In genomic region chrX:20718592-20718991, GRCh38 we compare ENCODE assay signal across 18 cellular contexts.
"Had no signal": no experiment of that assay in that cellular context is flagged by ENCODE, and none has a peak within 500 bp of the region (broad histone marks: within the 10 kb centered on the region; RNA-seq: fewer than 3 reads in every experiment).

No MANE protein-coding gene starts in this region.

- H3K9me3 Mint-ChIP-seq: activated naive CD4-positive, alpha-beta T cell treated with anti-CD3 and anti-CD28 coated beads, Interleukin-2, amount 50 U/mL, for 72 hours; central memory CD8-positive, alpha-beta T cell had no signal

- H3K27ac Mint-ChIP-seq: dendritic cell treated with granulocyte-macrophage colony-stimulating factor and Interleukin-4, amounts not matched to agents 40 ng/mL and 50 ng/mL, for 4 days; endodermal cell had no signal

- H3K4me1 ChIP-seq: body of pancreas, stomach, tibial artery, uterus had no signal

- DNase-seq: activated T-cell treated with anti-CD3 and anti-CD28 coated beads, Interleukin-2, amount 50 U/mL, for 1 hour; amniotic stem cell; body of pancreas; endodermal cell; glutamatergic neuron; left ventricle myocardium superior; mesendoderm; posterior cingulate gyrus; right cardiac atrium; small intestine; stomach; T-helper 2 cell; tibial artery; uterus had no signal

- H3K9me3 ChIP-seq: body of pancreas, stomach, tibial artery, uterus had no signal

- H3K27me3 Mint-ChIP-seq: central memory CD8-positive, alpha-beta T cell; dendritic cell treated with granulocyte-macrophage colony-stimulating factor and Interleukin-4, amounts not matched to agents 40 ng/mL and 50 ng/mL, for 4 days had no signal

- H3K4me3 ChIP-seq: body of pancreas, stomach, tibial artery, uterus had no signal

- H3K27ac ChIP-seq: body of pancreas, stomach, tibial artery, uterus had no signal

- H3K36me3 ChIP-seq: stomach, tibial artery, uterus had no signal

- H3K4me3 Mint-ChIP-seq: central memory CD8-positive, alpha-beta T cell; dendritic cell treated with granulocyte-macrophage colony-stimulating factor and Interleukin-4, amounts not matched to agents 40 ng/mL and 50 ng/mL, for 4 days; endodermal cell; neural crest cell had no signal

- H3K36me3 Mint-ChIP-seq: activated naive CD4-positive, alpha-beta T cell treated with anti-CD3 and anti-CD28 coated beads, Interleukin-2, amount 50 U/mL, for 72 hours had no signal

- H3K27me3 ChIP-seq: body of pancreas, stomach, tibial artery, uterus had no signal

- ATAC-seq: activated naive CD4-positive, alpha-beta T cell treated with anti-CD3 and anti-CD28 coated beads, Interleukin-2, amount 50 U/mL, for 72 hours; body of pancreas; left ventricle myocardium superior; right cardiac atrium had no signal

- H3K4me1 Mint-ChIP-seq: central memory CD8-positive, alpha-beta T cell; endodermal cell had no signal
